ENCODE assay signal across 20 cellular contexts in genomic region chr7:8284606-8285005, GRCh38. TPM values are rescaled to one million over a fixed set of nuclear protein-coding genes. Genes with fewer than 3 reads are reported as not detected.
A peak's percentile ranks its signal among the peaks of the same experiment; 100 is the strongest.
DNase-seq lines count a peak whose midpoint lies in the region; ATAC-seq and TF ChIP-seq lines count a peak whose summit lies in the region.
"Had no signal": no experiment of that assay in that cellular context is flagged by ENCODE, and none has a peak within 500 bp of the region (broad histone marks: within the 10 kb centered on the region; RNA-seq: fewer than 3 reads in every experiment).

No MANE protein-coding gene starts in this region.

- ATAC-seq in left colon: peak; percentile 82
- ATAC-seq in activated CD8-positive, alpha-beta T cell treated with anti-CD3 and anti-CD28 coated beads, Interleukin-2, amount 10 ng/mL, durations not matched to agents 7 days and 5 days: no peak
- ATAC-seq: naive thymus-derived CD4-positive, alpha-beta T cell had no signal

- no peaks in the 10 kb centered on the region for H3K4me1 Mint-ChIP-seq in activated CD8-positive, alpha-beta T cell treated with anti-CD3 and anti-CD28 coated beads, Interleukin-2, amount 10 ng/mL, durations not matched to agents 7 days and 5 days (ENCODE audit: low read depth)
- H3K4me1 Mint-ChIP-seq: activated CD4-positive, alpha-beta T cell treated with anti-CD3 and anti-CD28 coated beads, Interleukin-2, amount 10 ng/mL, durations not matched to agents 7 days and 5 days; CD8-positive, alpha-beta memory T cell; naive thymus-derived CD4-positive, alpha-beta T cell had no signal

- no peaks in the 10 kb centered on the region for H3K9me3 ChIP-seq in sigmoid colon
- H3K9me3 ChIP-seq: ovary, upper lobe of left lung had no signal

- H3K36me3 Mint-ChIP-seq in activated CD8-positive, alpha-beta T cell treated with anti-CD3 and anti-CD28 coated beads, Interleukin-2, amount 10 ng/mL, durations not matched to agents 7 days and 5 days (ENCODE audit: low read depth): no peaks in the 10 kb centered on the region
- H3K36me3 Mint-ChIP-seq: CD8-positive, alpha-beta memory T cell; naive thymus-derived CD4-positive, alpha-beta T cell had no signal

- POLR2A ChIA-PET in activated CD8-positive, alpha-beta T cell treated with anti-CD3 and anti-CD28 coated beads, Interleukin-2, amount 10 ng/mL, durations not matched to agents 7 days and 5 days (lab: Charles Lee): no interaction called here

- no peak overlapping the region for H3K27ac ChIP-seq in sigmoid colon
- H3K27ac ChIP-seq: ovary, upper lobe of left lung had no signal

- intact Hi-C loops in left colon (cut with DNase I, micrococcal nuclease): no loop called here
- intact Hi-C loops in sigmoid colon (cut with DNase I): no loop called here

- no peak overlapping the region for H3K4me3 ChIP-seq in sigmoid colon
- H3K4me3 ChIP-seq: ovary, upper lobe of left lung had no signal

- no peaks in the 10 kb centered on the region for H3K27me3 ChIP-seq in sigmoid colon
- H3K27me3 ChIP-seq: ovary, upper lobe of left lung had no signal

- peaks cover 9% of the 10 kb centered on the region for H3K27me3 Mint-ChIP-seq in activated CD8-positive, alpha-beta T cell treated with anti-CD3 and anti-CD28 coated beads, Interleukin-2, amount 10 ng/mL, durations not matched to agents 7 days and 5 days (ENCODE audit: low read depth)

- CTCF ChIA-PET in activated CD8-positive, alpha-beta T cell treated with anti-CD3 and anti-CD28 coated beads, Interleukin-2, amount 10 ng/mL, durations not matched to agents 7 days and 5 days (lab: Charles Lee): interaction anchor here (1.2 kb wide), 1 partner anchor 11 kb away, joined by 3 read pairs; no protein-coding TSS in a partner anchor

- no peak overlapping the region for H3K4me3 Mint-ChIP-seq in activated CD8-positive, alpha-beta T cell treated with anti-CD3 and anti-CD28 coated beads, Interleukin-2, amount 10 ng/mL, durations not matched to agents 7 days and 5 days
- H3K4me3 Mint-ChIP-seq: activated CD4-positive, alpha-beta T cell treated with anti-CD3 and anti-CD28 coated beads, Interleukin-2, amount 10 ng/mL, durations not matched to agents 7 days and 5 days; CD8-positive, alpha-beta memory T cell; HFFc6; naive thymus-derived CD4-positive, alpha-beta T cell; stimulated activated naive CD8-positive, alpha-beta T cell treated with anti-CD3 and anti-CD28 coated beads, Interleukin-15, Interleukin-2, amounts not matched to agents 100 ng/mL and 50 ng/mL, for 24 hours had no signal

- no peaks in the 10 kb centered on the region for H3K4me1 ChIP-seq in sigmoid colon
- H3K4me1 ChIP-seq: upper lobe of left lung had no signal

- TF ChIP-seq CTCF in sigmoid colon (IDR thresholded peaks at IDR 0.05): no peak

- TF ChIP-seq EP300 in sigmoid colon (IDR thresholded peaks at IDR 0.05): no peak

- no peak overlapping the region for H3K27ac Mint-ChIP-seq in activated CD8-positive, alpha-beta T cell treated with anti-CD3 and anti-CD28 coated beads, Interleukin-2, amount 10 ng/mL, durations not matched to agents 7 days and 5 days
- H3K27ac Mint-ChIP-seq: activated CD4-positive, alpha-beta T cell treated with anti-CD3 and anti-CD28 coated beads, Interleukin-2, amount 10 ng/mL, durations not matched to agents 7 days and 5 days; CD8-positive, alpha-beta memory T cell; HFFc6; naive thymus-derived CD4-positive, alpha-beta T cell; stimulated activated naive CD8-positive, alpha-beta T cell treated with anti-CD3 and anti-CD28 coated beads, Interleukin-15, Interleukin-2, amounts not matched to agents 100 ng/mL and 50 ng/mL, for 24 hours had no signal

- 4 to 48% methylated on average over 1 of the region's 1 CpG for WGBS in sigmoid colon, 2 donors

- no peak for TF ChIP-seq POLR2A in sigmoid colon (IDR thresholded peaks at IDR 0.05)

- DNase-seq in COR-L47 (lab: John Stamatoyannopoulos, UW) (peak; percentile 69), HT-29 (ENCODE audit: low spot score) (peak; percentile 32), NCI-H345 treated with DMSO at 0.1 percent for 48 hours (lab: John Stamatoyannopoulos, UW; ENCODE audit: unreplicated experiment) (peak; percentile 21), left colon (peak; percentile 71 to 73), HCEC 1CT (no peak), sigmoid colon (no peak)
- DNase-seq in activated CD4-positive, alpha-beta T cell treated with anti-CD3 and anti-CD28 coated beads, Interleukin-2, amount 50 U/mL, for 1 hour: no peak
- no peak for DNase-seq in activated CD8-positive, alpha-beta T cell treated with anti-CD3 and anti-CD28 coated beads, Interleukin-2, amount 10 ng/mL, durations not matched to agents 7 days and 5 days
- DNase-seq: activated CD4-positive, alpha-beta T cell treated with anti-CD3 and anti-CD28 coated beads, Interleukin-2, amount 10 ng/mL, durations not matched to agents 7 days and 5 days; activated naive CD4-positive, alpha-beta T cell; CD8-positive, alpha-beta memory T cell; effector CD8-positive, alpha-beta T cell; HFFc6; mammary epithelial cell; MV-4-11; naive thymus-derived CD4-positive, alpha-beta T cell; NCI-H446 treated with DMSO at 0.1 percent for 48 hours; ovary; upper lobe of left lung had no signal

- H3K9me3 Mint-ChIP-seq in activated CD8-positive, alpha-beta T cell treated with anti-CD3 and anti-CD28 coated beads, Interleukin-2, amount 10 ng/mL, durations not matched to agents 7 days and 5 days (ENCODE audit: insufficient read depth): no peaks in the 10 kb centered on the region
- H3K9me3 Mint-ChIP-seq: activated CD4-positive, alpha-beta T cell treated with anti-CD3 and anti-CD28 coated beads, Interleukin-2, amount 10 ng/mL, durations not matched to agents 7 days and 5 days; CD8-positive, alpha-beta memory T cell; HFFc6; stimulated activated naive CD8-positive, alpha-beta T cell treated with anti-CD3 and anti-CD28 coated beads, Interleukin-15, Interleukin-2, amounts not matched to agents 100 ng/mL and 50 ng/mL, for 24 hours had no signal

- H3K36me3 ChIP-seq in sigmoid colon: no peaks in the 10 kb centered on the region
- H3K36me3 ChIP-seq: ovary, upper lobe of left lung had no signal

RNA-seq across cellular contexts. Expression of gene ICA1, which starts 22.6 kb away (rescaled TPM):
- total RNA-seq in HT-29 (2014; rRNA removed; shearing (Covaris generic)): 15.6 and 22.6 TPM in 2 replicates
- total RNA-seq in left colon (10 to 100 TPM; 34.2 to 66.1 TPM), sigmoid colon (1 to 10 TPM; 4.8 to 8.7 (median 7.4) TPM)
- 10 to 100 TPM; 24.9 to 40.7 (median 28.8) TPM for polyA plus RNA-seq in sigmoid colon
- total RNA-seq in activated CD8-positive, alpha-beta T cell treated with anti-CD3 and anti-CD28 coated beads, Interleukin-2, amount 10 ng/mL, durations not matched to agents 7 days and 5 days: 1 to 10 TPM in 1 of 2 experiments, under 1 TPM in 1; 0.76 to 1.8 TPM
- total RNA-seq: HFFc6 had no signal

Comparison
In these comparisons a context has a peak if more than half of its experiments do, and no peak if none do; other contexts are left out.
1. DNase-seq: peak in COR-L47 (single experiment), HT-29 (single experiment), NCI-H345 treated with DMSO at 0.1 percent for 48 hours (single experiment) and left colon (2 of 2); none in HCEC 1CT (single experiment), activated CD4-positive, alpha-beta T cell treated with anti-CD3 and anti-CD28 coated beads, Interleukin-2, amount 50 U/mL, for 1 hour (single experiment), sigmoid colon (single experiment) and activated CD8-positive, alpha-beta T cell treated with anti-CD3 and anti-CD28 coated beads, Interleukin-2, amount 10 ng/mL, durations not matched to agents 7 days and 5 days (single experiment).